8 cellular contexts compared by ENCODE assay signal in the genomic region with DNA sequence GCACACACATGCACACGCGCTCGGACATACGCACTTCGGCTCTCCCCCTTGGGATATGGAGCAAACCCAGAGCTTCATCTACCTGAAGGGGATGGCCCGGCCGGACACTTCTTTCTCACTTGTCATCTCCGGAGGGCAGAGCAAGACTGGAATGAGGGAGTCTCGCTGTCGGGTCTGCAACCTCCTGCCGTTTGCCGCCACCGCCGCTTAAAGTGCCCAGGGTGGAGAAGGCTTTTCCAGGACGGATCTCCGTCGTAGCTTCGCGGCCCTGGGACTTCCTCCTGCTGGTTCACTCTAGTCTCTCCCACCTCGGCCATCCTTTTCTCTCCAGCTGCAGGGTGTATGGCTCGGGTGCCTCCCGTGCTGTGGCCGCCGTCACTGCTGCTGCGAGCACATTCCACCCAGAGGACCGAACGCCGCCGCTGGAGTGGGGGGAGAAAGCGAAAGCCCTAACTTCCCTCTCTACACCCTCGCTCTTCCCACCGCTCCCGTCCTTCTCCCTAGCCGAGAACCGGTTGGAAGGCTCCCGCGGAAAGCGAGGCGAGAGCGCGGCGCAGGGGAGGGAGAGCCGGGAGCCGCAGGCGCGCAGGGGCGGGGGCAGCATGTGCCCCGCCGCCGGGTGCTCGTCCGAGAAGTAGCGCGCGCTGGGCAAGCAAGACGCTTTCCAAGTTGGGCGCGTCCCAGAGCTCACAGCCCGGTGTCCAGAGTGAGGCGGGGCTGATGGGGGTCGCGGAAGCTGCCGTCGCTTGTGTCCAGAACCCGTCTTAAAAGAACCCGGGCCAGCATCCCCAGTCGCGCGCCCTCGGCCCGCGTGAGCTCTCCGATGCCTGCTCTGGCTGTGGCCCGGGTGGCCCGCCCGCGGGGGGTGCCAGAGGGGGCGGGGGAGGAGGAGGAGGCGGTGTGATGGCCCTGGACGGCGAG. TPM values are rescaled to one million over a fixed set of nuclear protein-coding genes. Genes with fewer than 3 reads are reported as not detected.
DNase-seq lines count a peak whose midpoint lies in the region; ATAC-seq and TF ChIP-seq lines count a peak whose summit lies in the region.

A gene with protein sequence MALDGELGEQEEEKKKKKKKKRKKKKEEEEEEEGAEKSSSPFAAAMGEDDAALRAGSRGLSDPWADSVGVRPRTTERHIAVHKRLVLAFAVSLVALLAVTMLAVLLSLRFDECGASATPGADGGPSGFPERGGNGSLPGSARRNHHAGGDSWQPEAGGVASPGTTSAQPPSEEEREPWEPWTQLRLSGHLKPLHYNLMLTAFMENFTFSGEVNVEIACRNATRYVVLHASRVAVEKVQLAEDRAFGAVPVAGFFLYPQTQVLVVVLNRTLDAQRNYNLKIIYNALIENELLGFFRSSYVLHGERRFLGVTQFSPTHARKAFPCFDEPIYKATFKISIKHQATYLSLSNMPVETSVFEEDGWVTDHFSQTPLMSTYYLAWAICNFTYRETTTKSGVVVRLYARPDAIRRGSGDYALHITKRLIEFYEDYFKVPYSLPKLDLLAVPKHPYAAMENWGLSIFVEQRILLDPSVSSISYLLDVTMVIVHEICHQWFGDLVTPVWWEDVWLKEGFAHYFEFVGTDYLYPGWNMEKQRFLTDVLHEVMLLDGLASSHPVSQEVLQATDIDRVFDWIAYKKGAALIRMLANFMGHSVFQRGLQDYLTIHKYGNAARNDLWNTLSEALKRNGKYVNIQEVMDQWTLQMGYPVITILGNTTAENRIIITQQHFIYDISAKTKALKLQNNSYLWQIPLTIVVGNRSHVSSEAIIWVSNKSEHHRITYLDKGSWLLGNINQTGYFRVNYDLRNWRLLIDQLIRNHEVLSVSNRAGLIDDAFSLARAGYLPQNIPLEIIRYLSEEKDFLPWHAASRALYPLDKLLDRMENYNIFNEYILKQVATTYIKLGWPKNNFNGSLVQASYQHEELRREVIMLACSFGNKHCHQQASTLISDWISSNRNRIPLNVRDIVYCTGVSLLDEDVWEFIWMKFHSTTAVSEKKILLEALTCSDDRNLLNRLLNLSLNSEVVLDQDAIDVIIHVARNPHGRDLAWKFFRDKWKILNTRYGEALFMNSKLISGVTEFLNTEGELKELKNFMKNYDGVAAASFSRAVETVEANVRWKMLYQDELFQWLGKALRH (plus strand): TSS at position 630 of the 921 bp plus-strand sequence. CDS start 274 bp downstream, at position 904.

- no peaks in the 10 kb centered on the region for H3K4me1 ChIP-seq in osteoblast (ENCODE audit: insufficient read depth, low read length)

- no peak for ATAC-seq in GM21390 (IDR thresholded peaks at IDR 0.05; ENCODE audit: unreplicated experiment)

- H3K9me3 ChIP-seq in WERI-Rb-1 (ENCODE audit: severe bottlenecking), result no peaks in the 10 kb centered on the region
- H3K9me3 ChIP-seq in osteoblast (ENCODE audit: low read depth, low read length), result no peaks in the 10 kb centered on the region

- H3K79me2 ChIP-seq in osteoblast (ENCODE audit: insufficient read depth, low read length), result peaks cover 3% of the 10 kb centered on the region

- H3K4me3 ChIP-seq in AG04449 (ENCODE audit: low read depth, low read length), result peak within 1 kb of the TSS; percentile 93
- H3K4me3 ChIP-seq in WERI-Rb-1 (ENCODE audit: low read depth, low read length), result peak within 1 kb of the TSS; percentile 56
- peak within 1 kb of the TSS; percentile 78 for H3K4me3 ChIP-seq in osteoblast (ENCODE audit: insufficient read depth, low read length)

- H3K36me3 ChIP-seq in WERI-Rb-1, result no peaks in the 10 kb centered on the region
- H3K36me3 ChIP-seq in osteoblast (ENCODE audit: insufficient read depth, low read length), result no peaks in the 10 kb centered on the region

- no peak for TF ChIP-seq CTCF in AG04449 (IDR thresholded peaks at IDR 0.05; ENCODE audit: insufficient read depth, low read length, missing control alignments)
- TF ChIP-seq CTCF in WERI-Rb-1 (IDR thresholded peaks at IDR 0.05; ENCODE audit: low read depth, low read length), result no peak
- no peak for TF ChIP-seq CTCF in osteoblast (IDR thresholded peaks at IDR 0.05; ENCODE audit: extremely low read depth, low read depth, low read length)

- no peaks in the 10 kb centered on the region for H3K27me3 ChIP-seq in WERI-Rb-1 (ENCODE audit: insufficient read depth, low read depth, severe bottlenecking)
- H3K27me3 ChIP-seq in osteoblast (ENCODE audit: insufficient read depth, low read length), result peaks cover 25% of the 10 kb centered on the region

- H2AFZ ChIP-seq in osteoblast (ENCODE audit: low read length), result peak within 1 kb of the TSS; percentile 85

- H3K27ac ChIP-seq in WERI-Rb-1 (peak within 1 kb of the TSS; percentile 74), osteoblast (ENCODE audit: low read depth, low read length) (no peak within 1 kb of the TSS)

- no peaks in the 10 kb centered on the region for H4K20me1 ChIP-seq in osteoblast (ENCODE audit: insufficient read depth, low read length)

- intact Hi-C loops in head of caudate nucleus (cut with DNase I), result no loop called here

- CTCF ChIA-PET in AG04449 (lab: Yijun Ruan, JAX), result interaction anchor here (0.7 to 7.2 kb wide), 6 partner anchors 10 to 140 kb away, joined by 3 to 62 read pairs (median 4); no protein-coding TSS in a partner anchor

- peak within 1 kb of the TSS; percentile 74 for H3K4me2 ChIP-seq in osteoblast (ENCODE audit: insufficient read depth, low read length)

- POLR2A ChIA-PET in AG04449 (lab: Yijun Ruan, JAX), result interaction anchor here (0.8 to 1.1 kb wide), 4 partner anchors 11 to 42 kb away, joined by 3 to 4 read pairs (median 4); no protein-coding TSS in a partner anchor

- DNase-seq in AG04449 (ENCODE audit: low read depth, low spot score) (no peak), H4 (ENCODE audit: low spot score) (peak; percentile 36), WERI-Rb-1 (peak; percentile 54), head of caudate nucleus (peak in 39 of 42 donors; percentile 19 to 76 (median 53)), osteoblast (ENCODE audit: insufficient read length, low spot score, missing footprints) (peak; percentile 86), NCI-H1930 (lab: John Stamatoyannopoulos, UW) (no peak), DMS114 treated with DMSO at 0.1 percent for 48 hours (lab: John Stamatoyannopoulos, UW; ENCODE audit: unreplicated experiment) (no peak)

RNA-seq across cellular contexts. Expression of the gene that starts here (rescaled TPM):
- 2.4 and 8.8 TPM in 2 replicates for total RNA-seq in H4 (2014; rRNA removed; shearing (Covaris generic))
- under 0.01 and 0.59 TPM in 2 replicates for total RNA-seq in osteoblast

Comparison
In these comparisons a context has a peak if more than half of its experiments do, and no peak if none do; other contexts are left out.
1. Peak in DNase-seq, H3K4me3 ChIP-seq and H3K4me2 ChIP-seq in osteoblast; RNA of the gene not detected or under 1 TPM.
2. DNase-seq: peak in H4 (single experiment), WERI-Rb-1 (single experiment) and head of caudate nucleus (39 of 42); none in AG04449 (single experiment), NCI-H1930 (0 of 2) and DMS114 treated with DMSO at 0.1 percent for 48 hours (single experiment).
3. Peak in every context shown above with its lines, with median percentiles within 50 percentile points of each other: H3K4me3 ChIP-seq.